Comparison of ENCODE assay signal across 9 cellular contexts in genomic region chr11:75100314-75100713, GRCh38. TPM values are rescaled to one million over a fixed set of nuclear protein-coding genes. Genes with fewer than 3 reads are reported as not detected.
A peak's percentile ranks its signal among the peaks of the same experiment; 100 is the strongest.
DNase-seq lines count a peak whose midpoint lies in the region; ATAC-seq and TF ChIP-seq lines count a peak whose summit lies in the region.
"Had no signal": no experiment of that assay in that cellular context is flagged by ENCODE, and none has a peak within 500 bp of the region (broad histone marks: within the 10 kb centered on the region; RNA-seq: fewer than 3 reads in every experiment).

No MANE protein-coding gene starts in this region.

- H3K9me3 ChIP-seq in ovary: peaks cover 0 to 3% of the 10 kb centered on the region in 2 donors

- 29 to 32% (median 32%) methylated on average over 3 of the region's 3 CpGs for WGBS in ovary, 3 donors

- TF ChIP-seq EP300 in ovary (IDR thresholded peaks at IDR 0.05): no peak

- TF ChIP-seq CTCF in RWPE1 (conservative IDR thresholded peaks at IDR 0.05; ENCODE audit: low read depth) (no peak), ovary (IDR thresholded peaks at IDR 0.05) (no peak)

- H3K27ac ChIP-seq in RWPE1: no peak overlapping the region
- no peak overlapping the region for H3K27ac ChIP-seq in ovary
- H3K27ac ChIP-seq: skin epidermis had no signal

- no peaks in the 10 kb centered on the region for H3K4me1 ChIP-seq in ovary (ENCODE audit: insufficient read depth)

- peak; percentile 91 for ATAC-seq in HG02885 (IDR thresholded peaks at IDR 0.05; ENCODE audit: poor library complexity, unreplicated experiment)

- no peaks in the 10 kb centered on the region for H3K27me3 ChIP-seq in ovary

- POLR2A ChIA-PET in RWPE1 (lab: Yijun Ruan, JAX; ENCODE audit: low non-redundant PET): no interaction called here

- intact Hi-C loops in posterior vena cava (cut with DNase I): no loop called here
- intact Hi-C loops in ovary (cut with DNase I): no loop called here

- CTCF ChIA-PET in RWPE1 (lab: Yijun Ruan, JAX): no interaction called here

- DNase-seq in activated T-cell treated with anti-CD3 and anti-CD28 coated beads for 48 hours (ENCODE audit: low read depth) (peak; percentile 29), RWPE1 (ENCODE audit: low spot score) (peak; percentile 20), myocyte (ENCODE audit: low read depth) (peak; percentile 52), posterior vena cava (ENCODE audit: low spot score) (no peak), amniotic stem cell (lab: John Stamatoyannopoulos, UW) (no peak), ovary (no peak)
- no peak for DNase-seq in activated T-cell treated with anti-CD3 and anti-CD28 coated beads, Interleukin-2, amount 50 U/mL, for 1 hour

- TF ChIP-seq POLR2A in ovary (IDR thresholded peaks at IDR 0.05): no peak

- H3K4me3 ChIP-seq in ovary: no peak overlapping the region
- H3K4me3 ChIP-seq: skin epidermis had no signal

- H3K36me3 ChIP-seq in ovary: no peaks in the 10 kb centered on the region

RNA-seq across cellular contexts. Expression of gene OR2AT4, which starts 3.6 kb away (rescaled TPM):
- total RNA-seq in myocyte (not detected in 2 replicates), posterior vena cava (not detected), ovary (not detected)
- not detected for polyA plus RNA-seq in myocyte (2012)
- under 1 TPM in 1 of 2 donors, not detected in 1; 0.02 TPM for polyA plus RNA-seq in ovary

RNA-seq across cellular contexts. Expression of gene SLCO2B1, which starts 50.6 kb away (rescaled TPM):
- 0.05 TPM in 1 of 2 replicates, not detected in the other for total RNA-seq in myocyte
- polyA plus RNA-seq in myocyte (2012): 0.19 TPM
- total RNA-seq in posterior vena cava: 100 to 1,000 TPM in 1 of 2 donors, 10 to 100 TPM in 1; 95.3 to 171 TPM
- total RNA-seq in ovary: 10 to 100 TPM; 12.6 to 79.4 (median 21.8) TPM
- polyA plus RNA-seq in ovary: 10 to 100 TPM; 17.6 to 44.4 TPM

Comparison
In these comparisons a context has a peak if more than half of its experiments do, and no peak if none do; other contexts are left out.
1. DNase-seq: peak in activated T-cell treated with anti-CD3 and anti-CD28 coated beads for 48 hours (single experiment), RWPE1 (single experiment) and myocyte (single experiment); none in activated T-cell treated with anti-CD3 and anti-CD28 coated beads, Interleukin-2, amount 50 U/mL, for 1 hour (single experiment), posterior vena cava (single experiment), amniotic stem cell (single experiment) and ovary (0 of 5).
2. RNA of gene SLCO2B1, which starts 50.6 kb away (total RNA-seq): 95.3 to 171 TPM in posterior vena cava and 12.6 to 79.4 TPM in ovary; 0.05 TPM in myocyte; every median in the first group is over 10 times any median in the second.